In the genomic region with DNA sequence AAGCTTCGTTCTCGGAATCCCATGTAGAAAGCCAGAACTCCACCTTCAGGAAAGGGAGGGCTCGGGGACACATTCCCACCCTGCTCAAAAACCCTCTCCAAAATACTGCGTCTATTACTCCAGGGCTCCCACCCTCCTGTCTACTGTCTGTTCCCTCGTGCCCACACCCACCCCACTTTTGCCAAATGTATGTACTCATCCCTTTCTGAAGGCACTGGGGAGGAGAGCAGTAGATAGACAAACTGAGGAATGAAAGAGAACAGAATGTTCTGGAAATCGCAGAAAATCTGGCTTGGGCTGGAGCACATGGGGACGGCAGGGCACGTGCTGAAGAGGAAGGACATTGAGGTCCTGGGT, we compare ENCODE assay signal across 18 cellular contexts. TPM values are rescaled to one million over a fixed set of nuclear protein-coding genes. Genes with fewer than 3 reads are reported as not detected.
"Had no signal": no experiment of that assay in that cellular context is flagged by ENCODE, and none has a peak within 500 bp of the region (broad histone marks: within the 10 kb centered on the region; RNA-seq: fewer than 3 reads in every experiment).

No MANE protein-coding gene starts in this region.

- H3K4me1 Mint-ChIP-seq: activated CD4-positive, alpha-beta memory T cell treated with anti-CD3 and anti-CD28 coated beads, Interleukin-2, amount 10 ng/mL, durations not matched to agents 7 days and 5 days; activated naive CD8-positive, alpha-beta T cell treated with anti-CD3 and anti-CD28 coated beads, Interleukin-2, amount 10 ng/mL, durations not matched to agents 7 days and 5 days; stimulated activated memory B cell treated with anti-CD40 and anti-IgM and Interleukin-4, amounts not matched to agents 10 μg/mL and 1 μg/mL and 100 μg/mL, for 72 hours had no signal

- H3K27ac Mint-ChIP-seq: activated CD4-positive, alpha-beta memory T cell treated with anti-CD3 and anti-CD28 coated beads, Interleukin-2, amount 10 ng/mL, durations not matched to agents 7 days and 5 days; activated naive CD8-positive, alpha-beta T cell treated with anti-CD3 and anti-CD28 coated beads, Interleukin-2, amount 10 ng/mL, durations not matched to agents 7 days and 5 days; stimulated activated memory B cell treated with anti-CD40 and anti-IgM and Interleukin-4, amounts not matched to agents 10 μg/mL and 1 μg/mL and 100 μg/mL, for 72 hours had no signal

- H3K4me3 Mint-ChIP-seq: activated CD4-positive, alpha-beta memory T cell treated with anti-CD3 and anti-CD28 coated beads, Interleukin-2, amount 10 ng/mL, durations not matched to agents 7 days and 5 days; activated naive CD8-positive, alpha-beta T cell treated with anti-CD3 and anti-CD28 coated beads, Interleukin-2, amount 10 ng/mL, durations not matched to agents 7 days and 5 days; neural crest cell; stimulated activated memory B cell treated with anti-CD40 and anti-IgM and Interleukin-4, amounts not matched to agents 10 μg/mL and 1 μg/mL and 100 μg/mL, for 72 hours had no signal

- H3K9me3 ChIP-seq: esophagus squamous epithelium, left ventricle myocardium inferior had no signal

- FAIRE-seq: colon had no signal

- DNase-seq: activated CD4-positive, alpha-beta memory T cell treated with anti-CD3 and anti-CD28 coated beads, Interleukin-2, amount 10 ng/mL, durations not matched to agents 7 days and 5 days; activated CD4-positive, alpha-beta T cell treated with anti-CD3 and anti-CD28 coated beads for 1 hour; activated naive CD8-positive, alpha-beta T cell treated with anti-CD3 and anti-CD28 coated beads, Interleukin-2, amount 10 ng/mL, durations not matched to agents 7 days and 5 days; activated T-cell treated with anti-CD3 and anti-CD28 coated beads, Interleukin-2, amount 50 U/mL, for 48 hours; aorta; esophagus squamous epithelium; foreskin melanocyte; heart right ventricle; left ventricle myocardium inferior; stimulated activated CD4-positive, alpha-beta T cell treated with anti-CD3 and anti-CD28 coated beads, Interleukin-1b, Interleukin-23, amount 100 ng/mL, for 48 hours; SW 1271 had no signal

- H3K4me3 ChIP-seq: cardiac muscle cell, esophagus squamous epithelium, heart right ventricle, left ventricle myocardium inferior had no signal

- H3K36me3 Mint-ChIP-seq: activated naive CD8-positive, alpha-beta T cell treated with anti-CD3 and anti-CD28 coated beads, Interleukin-2, amount 10 ng/mL, durations not matched to agents 7 days and 5 days; stimulated activated memory B cell treated with anti-CD40 and anti-IgM and Interleukin-4, amounts not matched to agents 10 μg/mL and 1 μg/mL and 100 μg/mL, for 72 hours had no signal

- H3K27me3 ChIP-seq: cardiac muscle cell had no signal

- H3K36me3 ChIP-seq: cardiac muscle cell, esophagus squamous epithelium, heart right ventricle, left ventricle myocardium inferior had no signal

- H3K9me3 Mint-ChIP-seq: activated CD4-positive, alpha-beta memory T cell treated with anti-CD3 and anti-CD28 coated beads, Interleukin-2, amount 10 ng/mL, durations not matched to agents 7 days and 5 days; activated naive CD8-positive, alpha-beta T cell treated with anti-CD3 and anti-CD28 coated beads, Interleukin-2, amount 10 ng/mL, durations not matched to agents 7 days and 5 days; neural crest cell; stimulated activated memory B cell treated with anti-CD40 and anti-IgM and Interleukin-4, amounts not matched to agents 10 μg/mL and 1 μg/mL and 100 μg/mL, for 72 hours had no signal

- H3K27ac ChIP-seq: cardiac muscle cell, heart right ventricle, left ventricle myocardium inferior had no signal

RNA-seq across cellular contexts. Expression of a gene that starts 55.0 kb away (rescaled TPM):
- total RNA-seq: activated CD4-positive, alpha-beta memory T cell treated with anti-CD3 and anti-CD28 coated beads, Interleukin-2, amount 10 ng/mL, durations not matched to agents 7 days and 5 days; activated naive CD8-positive, alpha-beta T cell treated with anti-CD3 and anti-CD28 coated beads, Interleukin-2, amount 10 ng/mL, durations not matched to agents 7 days and 5 days; aorta; cardiac muscle cell; esophagus squamous epithelium; left ventricle myocardium inferior; mesenteric fat pad; neural crest cell; subcutaneous adipose tissue; ureter had no signal
- polyA plus RNA-seq: aorta, cardiac muscle cell, heart right ventricle had no signal
